Comparison of ENCODE assay signal across 24 cellular contexts in genomic region chr1:172641492-172641891, GRCh38. TPM values are rescaled to one million over a fixed set of nuclear protein-coding genes. Genes with fewer than 3 reads are reported as not detected.
DNase-seq lines count a peak whose midpoint lies in the region; ATAC-seq and TF ChIP-seq lines count a peak whose summit lies in the region.
"Had no signal": no experiment of that assay in that cellular context is flagged by ENCODE, and none has a peak within 500 bp of the region (broad histone marks: within the 10 kb centered on the region; RNA-seq: fewer than 3 reads in every experiment).

No MANE protein-coding gene starts in this region.

- H3K18ac ChIP-seq in mesenchymal stem cell (ENCODE audit: low read depth in 1 of 2, low read length in 2 of 2) = no peak overlapping the region

- H3K27ac Mint-ChIP-seq in activated T-cell treated with anti-CD3 and anti-CD28 coated beads, Interleukin-2, amount 50 U/mL, for 24 hours = no peak overlapping the region
- H3K27ac Mint-ChIP-seq in T-cell = peak overlapping the region; percentile 86 to 90
- peak overlapping the region; percentile 100 for H3K27ac Mint-ChIP-seq in activated naive CD8-positive, alpha-beta T cell

- no peak for TF ChIP-seq EP300 in sigmoid colon (IDR thresholded peaks at IDR 0.05)

- H2AFZ ChIP-seq in mesenchymal stem cell (ENCODE audit: low read depth, low read length) = no peak overlapping the region

- TF ChIP-seq POLR2A in sigmoid colon (IDR thresholded peaks at IDR 0.05) = no peak

- H3K79me1 ChIP-seq in mesenchymal stem cell (replicated peaks; ENCODE audit: low read length, poor library complexity, severe bottlenecking) = no peaks in the 10 kb centered on the region

- no peak overlapping the region for H2BK15ac ChIP-seq in mesenchymal stem cell (ENCODE audit: low read depth, poor library complexity, severe bottlenecking)

- H3K4ac ChIP-seq in mesenchymal stem cell (ENCODE audit: low read depth in 1 of 2, low read length in 2 of 2) = no peak overlapping the region

- H3K27me3 ChIP-seq in mesenchymal stem cell (ENCODE audit: control insufficient read depth in 1 of 2, insufficient read depth in 1 of 2, low read length in 2 of 2) = no peaks in the 10 kb centered on the region
- H3K27me3 ChIP-seq in sigmoid colon = no peaks in the 10 kb centered on the region

- H3K36me3 ChIP-seq in mesenchymal stem cell (ENCODE audit: control insufficient read depth in 1 of 2, insufficient read depth in 2 of 2, low read depth in 1 of 2, low read length in 2 of 2) (no peaks in the 10 kb centered on the region), sigmoid colon (no peaks in the 10 kb centered on the region)

- no peak overlapping the region for H2BK120ac ChIP-seq in mesenchymal stem cell (ENCODE audit: low read depth, low read length)

- H3K36me3 Mint-ChIP-seq in activated T-cell treated with anti-CD3 and anti-CD28 coated beads, Interleukin-2, amount 50 U/mL, for 24 hours (ENCODE audit: low read depth) = peaks cover 8% of the 10 kb centered on the region
- H3K36me3 Mint-ChIP-seq in activated T-cell treated with anti-CD3 and anti-CD28 coated beads, Interleukin-2, amount 50 U/mL, for 4 hours (ENCODE audit: insufficient read depth) = peaks cover 7% of the 10 kb centered on the region
- no peaks in the 10 kb centered on the region for H3K36me3 Mint-ChIP-seq in T-cell
- peaks cover 6% of the 10 kb centered on the region for H3K36me3 Mint-ChIP-seq in activated naive CD8-positive, alpha-beta T cell

- TF ChIP-seq CTCF in sigmoid colon (IDR thresholded peaks at IDR 0.05) = no peak

- H3K4me1 ChIP-seq in mesenchymal stem cell (ENCODE audit: control insufficient read depth, insufficient read depth, low read depth, low read length) (peaks cover 21% of the 10 kb centered on the region), sigmoid colon (no peaks in the 10 kb centered on the region)

- H3K27ac ChIP-seq in mesenchymal stem cell (ENCODE audit: low read length, poor library complexity, severe bottlenecking) (no peak overlapping the region), sigmoid colon (no peak overlapping the region)
- H3K27ac ChIP-seq: C4-2B, RWPE1 had no signal

- POLR2A ChIA-PET in T-cell (lab: Charles Lee) = interaction anchor here in 1 of 2 donors (0.7 kb wide), 1 partner anchor 57 kb away, joined by 3 read pairs; no protein-coding TSS in a partner anchor

- no peak overlapping the region for H4K91ac ChIP-seq in mesenchymal stem cell (ENCODE audit: low read length)

- CTCF ChIA-PET in T-cell (lab: Charles Lee) = interaction anchor here in 1 of 2 donors (0.6 kb wide), 1 partner anchor 1709 kb away, joined by 3 read pairs; no protein-coding TSS in a partner anchor

- peaks cover 96% of the 10 kb centered on the region for H3K4me1 Mint-ChIP-seq in activated T-cell treated with anti-CD3 and anti-CD28 coated beads, Interleukin-2, amount 50 U/mL, for 24 hours (ENCODE audit: low read depth)
- peaks cover 95% of the 10 kb centered on the region for H3K4me1 Mint-ChIP-seq in activated T-cell treated with anti-CD3 and anti-CD28 coated beads, Interleukin-2, amount 50 U/mL, for 4 hours (ENCODE audit: low read depth)
- H3K4me1 Mint-ChIP-seq in T-cell = peaks cover 93 to 96% (median 93%) of the 10 kb centered on the region in 3 donors
- H3K4me1 Mint-ChIP-seq in activated naive CD8-positive, alpha-beta T cell (ENCODE audit: low read depth) = peaks cover 97% of the 10 kb centered on the region

- no peak overlapping the region for H3K4me2 ChIP-seq in mesenchymal stem cell (ENCODE audit: low read length, poor library complexity, severe bottlenecking)

- 76% methylated on average over 5 of the region's 5 CpGs for WGBS in mesenchymal stem cell
- 67 to 83% methylated on average over 5 of the region's 5 CpGs for WGBS in sigmoid colon, 2 donors

- H3K9me3 ChIP-seq in mesenchymal stem cell (ENCODE audit: control insufficient read depth, low read length) (peaks cover 10% of the 10 kb centered on the region), sigmoid colon (no peaks in the 10 kb centered on the region)

- H2BK12ac ChIP-seq in mesenchymal stem cell (ENCODE audit: low read length in 2 of 2) = no peak overlapping the region

- no peak for ATAC-seq in activated T-cell treated with anti-CD3 and anti-CD28 coated beads, Interleukin-2, amount 50 U/mL, for 4 hours
- ATAC-seq in T-cell (replicated peaks in 1 of 4) (no peak), HG03342 (IDR thresholded peaks at IDR 0.05; ENCODE audit: unreplicated experiment) (no peak)

- H3K9ac ChIP-seq in mesenchymal stem cell (ENCODE audit: low read length) = no peak overlapping the region

- H3K4me3 ChIP-seq in mesenchymal stem cell (ENCODE audit: insufficient read depth in 1 of 2, low read depth in 1 of 2, low read length in 2 of 2) (no peak overlapping the region), sigmoid colon (no peak overlapping the region)

- H3K9me3 Mint-ChIP-seq in activated T-cell treated with anti-CD3 and anti-CD28 coated beads, Interleukin-2, amount 50 U/mL, for 24 hours = peaks cover 16% of the 10 kb centered on the region
- peaks cover 9% of the 10 kb centered on the region for H3K9me3 Mint-ChIP-seq in activated T-cell treated with anti-CD3 and anti-CD28 coated beads, Interleukin-2, amount 50 U/mL, for 4 hours
- H3K9me3 Mint-ChIP-seq in T-cell = no peaks in the 10 kb centered on the region
- peaks cover 7% of the 10 kb centered on the region for H3K9me3 Mint-ChIP-seq in activated naive CD8-positive, alpha-beta T cell (ENCODE audit: low read depth)

- no peaks in the 10 kb centered on the region for H3K27me3 Mint-ChIP-seq in activated T-cell treated with anti-CD3 and anti-CD28 coated beads, Interleukin-2, amount 50 U/mL, for 24 hours
- H3K27me3 Mint-ChIP-seq in activated T-cell treated with anti-CD3 and anti-CD28 coated beads, Interleukin-2, amount 50 U/mL, for 4 hours (ENCODE audit: low read depth) = no peaks in the 10 kb centered on the region
- no peaks in the 10 kb centered on the region for H3K27me3 Mint-ChIP-seq in T-cell
- H3K27me3 Mint-ChIP-seq in activated naive CD8-positive, alpha-beta T cell = peaks cover 2% of the 10 kb centered on the region

- H3K14ac ChIP-seq in mesenchymal stem cell (ENCODE audit: low read length in 2 of 2) = no peak overlapping the region

- no peak overlapping the region for H2BK5ac ChIP-seq in mesenchymal stem cell (ENCODE audit: low read depth, low read length, poor library complexity, severe bottlenecking)

- DNase-seq in activated T-cell treated with anti-CD3 and anti-CD28 coated beads, Interleukin-2, amount 50 U/mL, for 24 hours = no peak
- DNase-seq in activated T-cell treated with anti-CD3 and anti-CD28 coated beads, Interleukin-2, amount 50 U/mL, for 4 hours = no peak
- DNase-seq in T-cell (no peak), mesenchymal stem cell (no peak), NCI-H1417 treated with DMSO at 0.1 percent for 48 hours (lab: John Stamatoyannopoulos, UW) (no peak), sigmoid colon (no peak)
- DNase-seq: AML-193, EL, GF-D8, KBM-7, NCI-H1092 treated with DMSO at 0.1 percent for 48 hours, NCI-H146, NCI-H2029, NCI-H226, NCI-H510A treated with DMSO at 0.1 percent for 48 hours, NCI-H748 treated with DMSO at 0.1 percent for 48 hours, SIG-M5 had no signal

- intact Hi-C loops in sigmoid colon (cut with DNase I) = no loop called here

- H3K4me3 Mint-ChIP-seq in activated T-cell treated with anti-CD3 and anti-CD28 coated beads, Interleukin-2, amount 50 U/mL, for 24 hours = peak overlapping the region; percentile 6
- H3K4me3 Mint-ChIP-seq in activated T-cell treated with anti-CD3 and anti-CD28 coated beads, Interleukin-2, amount 50 U/mL, for 4 hours = no peak overlapping the region
- H3K4me3 Mint-ChIP-seq in T-cell = no peak overlapping the region
- peak overlapping the region; percentile 36 for H3K4me3 Mint-ChIP-seq in activated naive CD8-positive, alpha-beta T cell

- H4K8ac ChIP-seq in mesenchymal stem cell (ENCODE audit: low read length) = no peak overlapping the region

- no peak overlapping the region for H3K23ac ChIP-seq in mesenchymal stem cell (ENCODE audit: low read length in 2 of 2)

- H2AK5ac ChIP-seq in mesenchymal stem cell (ENCODE audit: low read length, severe bottlenecking) = peak overlapping the region; percentile 21

RNA-seq across cellular contexts. Expression of gene FASLG, which starts 17.4 kb away (rescaled TPM):
- 10 to 100 TPM; 30.3 to 51.8 (median 47.4) TPM for total RNA-seq in activated T-cell treated with anti-CD3 and anti-CD28 coated beads, Interleukin-2, amount 50 U/mL, for 4 hours
- 1 to 10 TPM in 4 of 5 donors, under 1 TPM in 1; 0.70 to 5.2 (median 3.4) TPM for total RNA-seq in T-cell
- not detected for polyA plus RNA-seq in mesenchymal stem cell (2013, experiment 1 of 2)
- not detected for polyA plus RNA-seq in mesenchymal stem cell (2013, experiment 2 of 2)
- not detected for total RNA-seq in sigmoid colon
- under 1 TPM in 1 of 3 donors, not detected in 2; 0.31 TPM for polyA plus RNA-seq in sigmoid colon
- total RNA-seq: A172, H4 had no signal
- polyA plus RNA-seq: AG04450 had no signal

Comparison
In these comparisons a context has a peak if more than half of its experiments do, and no peak if none do; other contexts are left out.
1. H3K4me3 Mint-ChIP-seq: peak in activated T-cell treated with anti-CD3 and anti-CD28 coated beads, Interleukin-2, amount 50 U/mL, for 24 hours (single experiment) and activated naive CD8-positive, alpha-beta T cell (single experiment); none in activated T-cell treated with anti-CD3 and anti-CD28 coated beads, Interleukin-2, amount 50 U/mL, for 4 hours (single experiment) and T-cell (0 of 3).
2. RNA of gene FASLG, which starts 17.4 kb away (total RNA-seq): 30.3 to 51.8 TPM in activated T-cell treated with anti-CD3 and anti-CD28 coated beads, Interleukin-2, amount 50 U/mL, for 4 hours; 0.70 to 5.2 TPM in T-cell and not detected in sigmoid colon; every median in the first group is over 4 times any median in the second.